ENCODE assay signal across 9 cellular contexts in genomic region chr10:24952146-24952700, GRCh38. TPM values are rescaled to one million over a fixed set of nuclear protein-coding genes. Genes with fewer than 3 reads are reported as not detected.
A peak's percentile ranks its signal among the peaks of the same experiment; 100 is the strongest.
DNase-seq lines count a peak whose midpoint lies in the region; ATAC-seq and TF ChIP-seq lines count a peak whose summit lies in the region.
"Had no signal": no experiment of that assay in that cellular context is flagged by ENCODE, and none has a peak within 500 bp of the region (broad histone marks: within the 10 kb centered on the region; RNA-seq: fewer than 3 reads in every experiment).

Gene PRTFDC1 (minus strand): TSS chr10:24952606. CDS start chr10:24952575, 31 bp downstream.

- no peaks in the 10 kb centered on the region for H3K36me3 ChIP-seq in SK-N-MC (ENCODE audit: insufficient read depth, low read length)
- no peaks in the 10 kb centered on the region for H3K36me3 ChIP-seq in kidney epithelial cell (ENCODE audit: control insufficient read depth, insufficient read depth, low read length)

- peak within 1 kb of the TSS; percentile 90 for H3K27ac Mint-ChIP-seq in central memory CD8-positive, alpha-beta T cell (ENCODE audit: low read depth)

- no peak for TF ChIP-seq CTCF in GM12865 (IDR thresholded peaks at IDR 0.05; ENCODE audit: insufficient read depth, low read depth, low read length, missing control alignments)
- peak; percentile 38 for TF ChIP-seq CTCF in kidney epithelial cell (IDR thresholded peaks at IDR 0.05; ENCODE audit: insufficient read depth, low read length, poor library complexity, severe bottlenecking)

- ATAC-seq in HG02938 (IDR thresholded peaks at IDR 0.05; ENCODE audit: unreplicated experiment): peak; percentile 30
- peak; percentile 58 for ATAC-seq in central memory CD8-positive, alpha-beta T cell (replicated peaks; ENCODE audit: extremely low read depth, poor library complexity, severe bottlenecking)

- peak within 1 kb of the TSS; percentile 84 for H3K4me3 Mint-ChIP-seq in central memory CD8-positive, alpha-beta T cell

- H3K27ac ChIP-seq in SK-N-MC: peak within 1 kb of the TSS; percentile 62; the same call in 1 of the 2 replicates
- H3K27ac ChIP-seq: HL-60 had no signal

- no peaks in the 10 kb centered on the region for H3K27me3 ChIP-seq in kidney epithelial cell (ENCODE audit: control insufficient read depth, insufficient read depth, low read length)

- H3K4me1 Mint-ChIP-seq in central memory CD8-positive, alpha-beta T cell: peaks cover 37% of the 10 kb centered on the region

- DNase-seq in A172 (ENCODE audit: low spot score) (no peak), GM12865 (ENCODE audit: low read depth) (peak; percentile 21), SK-N-MC (ENCODE audit: low read depth, low spot score) (no peak), kidney epithelial cell (ENCODE audit: low read depth) (no peak), COLO829 (ENCODE audit: low spot score) (no peak)
- peak in 1 of 2 donors; percentile 19 for DNase-seq in central memory CD8-positive, alpha-beta T cell (ENCODE audit: low spot score in 2 of 2)
- peak; percentile 7 for DNase-seq in stimulated activated CD8-positive, alpha-beta memory T cell treated with anti-CD3 and anti-CD28 coated beads, Interleukin-12 subunit alpha, Interleukin-12 subunit beta, amount 100 ng/mL, for 1 hour (ENCODE audit: low read depth)

- no peaks in the 10 kb centered on the region for H3K9me3 Mint-ChIP-seq in central memory CD8-positive, alpha-beta T cell

- H3K9ac ChIP-seq in SK-N-MC (ENCODE audit: insufficient read length): peak within 1 kb of the TSS; percentile 5

- no peaks in the 10 kb centered on the region for H3K27me3 Mint-ChIP-seq in central memory CD8-positive, alpha-beta T cell

- H3K4me3 ChIP-seq in GM12865 (ENCODE audit: low read depth, low read length) (peak within 1 kb of the TSS; percentile 60), SK-N-MC (peak within 1 kb of the TSS; percentile 58), kidney epithelial cell (ENCODE audit: low read depth, low read length) (peak within 1 kb of the TSS; percentile 58)

- peaks cover 4% of the 10 kb centered on the region for H3K36me3 Mint-ChIP-seq in central memory CD8-positive, alpha-beta T cell (ENCODE audit: insufficient read depth)

- no peaks in the 10 kb centered on the region for H3K9me3 ChIP-seq in SK-N-MC (ENCODE audit: low read depth, low read length)

RNA-seq across cellular contexts. Expression of gene PRTFDC1, which starts in this region (rescaled TPM):
- 10.1 and 15.8 TPM in 2 replicates for total RNA-seq in A172 (2014; rRNA removed; shearing (Covaris generic))
- total RNA-seq in kidney epithelial cell: 9.6 and 9.9 TPM in 2 replicates

Comparison
In these comparisons a context has a peak if more than half of its experiments do, and no peak if none do; other contexts are left out.
1. DNase-seq: peak in GM12865 (single experiment) and stimulated activated CD8-positive, alpha-beta memory T cell treated with anti-CD3 and anti-CD28 coated beads, Interleukin-12 subunit alpha, Interleukin-12 subunit beta, amount 100 ng/mL, for 1 hour (single experiment); none in A172 (single experiment), SK-N-MC (single experiment), kidney epithelial cell (single experiment) and COLO829 (single experiment).
2. Peak in every context shown above with its lines, with median percentiles within 50 percentile points of each other: H3K4me3 ChIP-seq.